In genomic region chr5:171454549-171454948, GRCh38 we compare ENCODE assay signal across 21 cellular contexts. TPM values are rescaled to one million over a fixed set of nuclear protein-coding genes. Genes with fewer than 3 reads are reported as not detected.
"Had no signal": no experiment of that assay in that cellular context is flagged by ENCODE, and none has a peak within 500 bp of the region (broad histone marks: within the 10 kb centered on the region; RNA-seq: fewer than 3 reads in every experiment).

No MANE protein-coding gene starts in this region.

- H3K27ac ChIP-seq: coronary artery, prostate gland, right atrium auricular region, sigmoid colon, stomach, tibial artery had no signal

- DNase-seq: effector memory CD8-positive, alpha-beta T cell; kidney glomerular epithelial cell; left colon; natural killer cell; sigmoid colon; stimulated activated CD4-positive, alpha-beta T cell treated with anti-CD3 and anti-CD28 coated beads, Interleukin-2, amount 100 ng/mL, for 24 hours; stimulated activated CD4-positive, alpha-beta T cell treated with anti-CD3 and anti-CD28 coated beads, Interleukin-4, amount 100 ng/mL, for 24 hours; stimulated activated naive CD4-positive, alpha-beta T cell treated with Interleukin-2 at 50 U/mL for 16 hours; stomach; tibial artery had no signal

- H3K4me3 Mint-ChIP-seq: central memory CD8-positive, alpha-beta T cell; effector memory CD8-positive, alpha-beta T cell; memory B cell; natural killer cell; neural crest cell; stimulated activated effector memory CD8-positive, alpha-beta T cell treated with anti-CD3 and anti-CD28 coated beads, Interleukin-12 subunit alpha, Interleukin-12 subunit beta, amount 100 ng/mL, for 72 hours; type B pancreatic cell had no signal

- H3K36me3 ChIP-seq: prostate gland, right atrium auricular region, sigmoid colon, stomach, tibial artery had no signal

- H3K4me3 ChIP-seq: coronary artery, lung, prostate gland, right atrium auricular region, sigmoid colon, stomach, tibial artery had no signal

- H3K9me3 ChIP-seq: prostate gland, right atrium auricular region, sigmoid colon, stomach, tibial artery had no signal

- H3K9me3 Mint-ChIP-seq: central memory CD8-positive, alpha-beta T cell; effector memory CD8-positive, alpha-beta T cell; natural killer cell; neural crest cell; stimulated activated effector memory CD8-positive, alpha-beta T cell treated with anti-CD3 and anti-CD28 coated beads, Interleukin-12 subunit alpha, Interleukin-12 subunit beta, amount 100 ng/mL, for 72 hours; type B pancreatic cell had no signal

- H3K36me3 Mint-ChIP-seq: memory B cell; natural killer cell; stimulated activated effector memory CD8-positive, alpha-beta T cell treated with anti-CD3 and anti-CD28 coated beads, Interleukin-12 subunit alpha, Interleukin-12 subunit beta, amount 100 ng/mL, for 72 hours; type B pancreatic cell had no signal

- ATAC-seq: effector memory CD8-positive, alpha-beta T cell; left colon; natural killer cell; stimulated activated effector memory CD8-positive, alpha-beta T cell treated with anti-CD3 and anti-CD28 coated beads, Interleukin-12 subunit alpha, Interleukin-12 subunit beta, amount 100 ng/mL, for 72 hours had no signal

- H3K27ac Mint-ChIP-seq: effector memory CD8-positive, alpha-beta T cell; memory B cell; natural killer cell; stimulated activated effector memory CD8-positive, alpha-beta T cell treated with anti-CD3 and anti-CD28 coated beads, Interleukin-12 subunit alpha, Interleukin-12 subunit beta, amount 100 ng/mL, for 72 hours; type B pancreatic cell had no signal

- H3K27me3 ChIP-seq: right atrium auricular region, sigmoid colon, tibial artery had no signal

- H3K4me1 ChIP-seq: prostate gland had no signal

RNA-seq across cellular contexts. Expression of gene FGF18, which starts 35.1 kb away (rescaled TPM):
- total RNA-seq: dermis microvascular lymphatic vessel endothelial cell had no signal
- polyA plus RNA-seq: liver had no signal
